In genomic region chr6:167141667-167142432, GRCh38 we compare ENCODE assay signal across 2 cellular contexts.
TF ChIP-seq lines count a peak whose summit lies in the region.

No MANE protein-coding gene starts in this region.

TF ChIP-seq in endothelial cell of umbilical vein, 7 proteins besides CTCF, POLR2A, EP300 and RAD21:
- TF ChIP-seq EZH2 (IDR thresholded peaks at IDR 0.05; ENCODE audit: borderline replicate concordance, low read depth, low read length, severe bottlenecking) (no peak), JUN (IDR thresholded peaks at IDR 0.05; ENCODE audit: borderline replicate concordance, insufficient read depth, insufficient read length, low read depth) (no peak), POLR2AphosphoS5 (IDR thresholded peaks at IDR 0.05; ENCODE audit: insufficient read depth, low read depth, low read length) (no peak), MAX (IDR thresholded peaks at IDR 0.05; ENCODE audit: insufficient read depth, insufficient read length) (no peak), GATA2 (IDR thresholded peaks at IDR 0.05; ENCODE audit: insufficient read depth, insufficient read length, low read depth, low read length) (no peak), FOS (IDR thresholded peaks at IDR 0.05; ENCODE audit: borderline replicate concordance, insufficient read depth, low read length) (no peak), MYC (IDR thresholded peaks at IDR 0.05; ENCODE audit: low read depth, low read length) (no peak)

TF ChIP-seq in neural cell, 6 proteins besides CTCF, POLR2A, EP300 and RAD21:
- no peak for TF ChIP-seq EZH2 (IDR thresholded peaks at IDR 0.05; ENCODE audit: borderline replicate concordance, insufficient read depth, low read length, poor library complexity, severe bottlenecking)
- peak; percentile 39 for TF ChIP-seq TAF1 (IDR thresholded peaks at IDR 0.05; ENCODE audit: low read depth)
- TF ChIP-seq POLR2AphosphoS5 (IDR thresholded peaks at IDR 0.05) = no peak
- TF ChIP-seq REST (IDR thresholded peaks at IDR 0.05; ENCODE audit: borderline replicate concordance) = no peak
- TF ChIP-seq SMC3 (conservative IDR thresholded peaks at IDR 0.05; ENCODE audit: poor library complexity) = peak; percentile 95
